Comparison of ENCODE assay signal across 8 cellular contexts in genomic region chr4:85828295-85828910, GRCh38.
A peak's percentile ranks its signal among the peaks of the same experiment; 100 is the strongest.
DNase-seq lines count a peak whose midpoint lies in the region; ATAC-seq, FAIRE-seq and TF ChIP-seq lines count a peak whose summit lies in the region.

No MANE protein-coding gene starts in this region.

- no peaks in the 10 kb centered on the region for H3K9me3 ChIP-seq in breast epithelium
- H3K9me3 ChIP-seq in stomach, result no peaks in the 10 kb centered on the region
- no peaks in the 10 kb centered on the region for H3K9me3 ChIP-seq in Karpas-422 (ENCODE audit: low read length)

- no peaks in the 10 kb centered on the region for H3K4me1 Mint-ChIP-seq in natural killer cell

- peak; percentile 96 for FAIRE-seq in islet of Langerhans (lab: Jason Lieb, UNC)

- H3K4me1 ChIP-seq in breast epithelium (no peaks in the 10 kb centered on the region), stomach (peaks cover 24 to 92% (median 60%) of the 10 kb centered on the region in 4 donors), Karpas-422 (ENCODE audit: low read length) (peaks cover 31% of the 10 kb centered on the region)

- no peaks in the 10 kb centered on the region for H3K36me3 ChIP-seq in breast epithelium
- H3K36me3 ChIP-seq in stomach, result no peaks in the 10 kb centered on the region
- H3K36me3 ChIP-seq in Karpas-422 (ENCODE audit: insufficient read depth, low read length), result no peaks in the 10 kb centered on the region

- peak overlapping the region in 2 of 3 donors; percentile 26 to 56 for H3K4me3 ChIP-seq in breast epithelium
- peak overlapping the region; percentile 24 to 37 (median 32) for H3K4me3 ChIP-seq in stomach
- H3K4me3 ChIP-seq in Karpas-422 (ENCODE audit: low read length), result no peak overlapping the region

- no peak for ATAC-seq in natural killer cell

- peaks cover 11% of the 10 kb centered on the region for H3K79me2 ChIP-seq in Karpas-422 (ENCODE audit: low read length)

- H3K9me3 Mint-ChIP-seq in natural killer cell, result peaks cover 2 to 6% of the 10 kb centered on the region in 2 donors

- H3K27ac ChIP-seq in breast epithelium, result peak overlapping the region; percentile 72 to 74
- H3K27ac ChIP-seq in stomach, result peak overlapping the region in 4 of 5 donors; percentile 75 to 84 (median 79)
- no peak overlapping the region for H3K27ac ChIP-seq in Karpas-422 (ENCODE audit: low read length)

- H3K4me3 Mint-ChIP-seq in natural killer cell, result no peak overlapping the region

- H3K36me3 Mint-ChIP-seq in natural killer cell, result no peaks in the 10 kb centered on the region

- WGBS in stomach, 5 donors, result 21 to 45% (median 26%) methylated on average over 7 of the region's 7 CpGs

- DNase-seq in HT1080 (ENCODE audit: low read depth), result peak; percentile 25
- no peak for DNase-seq in breast epithelium (ENCODE audit: low spot score in 2 of 2)
- no peak for DNase-seq in stomach
- no peak for DNase-seq in NCI-H446 treated with DMSO at 0.1 percent for 48 hours (lab: John Stamatoyannopoulos, UW)
- DNase-seq in Karpas-422, result no peak
- DNase-seq in natural killer cell, result no peak
- DNase-seq in superior temporal gyrus (ENCODE audit: extremely low spot score), result no peak

- no peak overlapping the region for H3K4me2 ChIP-seq in Karpas-422 (ENCODE audit: low read depth, low read length, poor library complexity, severe bottlenecking)

- no peak overlapping the region for H2AFZ ChIP-seq in Karpas-422 (ENCODE audit: low read length)

- no peaks in the 10 kb centered on the region for H4K20me1 ChIP-seq in Karpas-422 (ENCODE audit: insufficient read depth, low read depth, low read length)

- TF ChIP-seq POLR2A in breast epithelium (IDR thresholded peaks at IDR 0.05), result no peak
- TF ChIP-seq POLR2A in stomach (IDR thresholded peaks at IDR 0.05), result no peak

- no peaks in the 10 kb centered on the region for H3K9me2 ChIP-seq in Karpas-422 (replicated peaks; ENCODE audit: insufficient read depth, low read length)

- H3K27me3 Mint-ChIP-seq in natural killer cell (ENCODE audit: low read depth in 2 of 2), result no peaks in the 10 kb centered on the region

- TF ChIP-seq CTCF in breast epithelium (IDR thresholded peaks at IDR 0.05), result no peak
- no peak for TF ChIP-seq CTCF in stomach (IDR thresholded peaks at IDR 0.05)
- no peak for TF ChIP-seq CTCF in natural killer cell (IDR thresholded peaks at IDR 0.05)

- H3K9ac ChIP-seq in Karpas-422 (ENCODE audit: low read length), result no peak overlapping the region

- intact Hi-C loops in breast epithelium (cut with DNase I; ENCODE audit: low total_unique reads), result no loop called here
- intact Hi-C loops in stomach (cut with DNase I; ENCODE audit: low total_unique reads), result no loop called here
- intact Hi-C loops in natural killer cell (cut with micrococcal nuclease), result no loop called here

- H3K27me3 ChIP-seq in breast epithelium, result no peaks in the 10 kb centered on the region
- no peaks in the 10 kb centered on the region for H3K27me3 ChIP-seq in stomach
- H3K27me3 ChIP-seq in Karpas-422 (ENCODE audit: low read length), result no peaks in the 10 kb centered on the region

- no peak for TF ChIP-seq EP300 in stomach (IDR thresholded peaks at IDR 0.05)

- H3K27ac Mint-ChIP-seq in natural killer cell, result no peak overlapping the region
